Comparison of ENCODE assay signal across 8 cellular contexts in the genomic region with DNA sequence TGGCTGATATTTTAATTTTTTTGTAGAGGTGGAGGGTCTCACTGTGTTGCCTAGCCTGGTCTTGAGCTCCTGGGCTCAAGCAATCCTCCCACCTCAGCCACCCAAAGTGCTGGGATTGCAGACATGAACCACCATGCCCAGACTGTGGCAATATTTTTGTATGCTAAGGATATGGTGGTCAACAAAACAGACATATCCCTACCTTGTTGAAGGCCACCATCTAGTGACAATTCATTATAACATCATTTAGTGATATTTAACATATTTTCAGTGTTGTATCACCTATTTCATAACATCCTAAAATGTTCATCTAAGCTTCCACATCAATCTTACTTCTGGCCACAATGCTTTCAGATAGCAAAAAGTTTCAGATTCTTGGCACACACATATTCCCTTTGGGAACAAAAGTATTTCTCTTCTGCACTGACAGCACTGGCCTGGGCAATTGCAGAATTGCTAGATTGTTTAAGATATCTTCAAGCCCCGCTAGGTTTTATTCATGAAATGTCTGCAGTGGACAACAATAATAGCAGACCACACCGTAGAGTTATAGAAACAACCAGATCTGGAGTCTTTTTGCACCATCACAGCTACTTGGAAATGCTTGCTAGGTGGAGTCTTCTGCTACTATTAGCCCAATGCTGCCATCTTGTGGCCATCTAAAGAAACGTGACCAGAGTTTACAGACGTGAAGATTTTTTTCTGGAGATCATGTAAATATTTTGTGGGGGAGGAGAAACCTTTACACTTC. TPM values are rescaled to one million over a fixed set of nuclear protein-coding genes. Genes with fewer than 3 reads are reported as not detected.
A peak's percentile ranks its signal among the peaks of the same experiment; 100 is the strongest.
DNase-seq lines count a peak whose midpoint lies in the region; ATAC-seq and TF ChIP-seq lines count a peak whose summit lies in the region.

No MANE protein-coding gene starts in this region.

- no peaks in the 10 kb centered on the region for H3K36me3 ChIP-seq in osteoblast (ENCODE audit: insufficient read depth, low read length)

- no peak overlapping the region for H3K4me3 ChIP-seq in fibroblast of villous mesenchyme (ENCODE audit: low read depth, low read length)
- no peak overlapping the region for H3K4me3 ChIP-seq in osteoblast (ENCODE audit: insufficient read depth, low read length)

- H3K79me2 ChIP-seq in osteoblast (ENCODE audit: insufficient read depth, low read length): no peaks in the 10 kb centered on the region

- peak overlapping the region; percentile 36 for H3K4me2 ChIP-seq in osteoblast (ENCODE audit: insufficient read depth, low read length)

- no peak overlapping the region for H2AFZ ChIP-seq in osteoblast (ENCODE audit: low read length)

- H3K27me3 ChIP-seq in osteoblast (ENCODE audit: insufficient read depth, low read length): peaks cover 7% of the 10 kb centered on the region

- H3K9me3 ChIP-seq in osteoblast (ENCODE audit: low read depth, low read length): no peaks in the 10 kb centered on the region

- H3K4me1 ChIP-seq in osteoblast (ENCODE audit: insufficient read depth, low read length): peaks cover 5% of the 10 kb centered on the region

- H4K20me1 ChIP-seq in osteoblast (ENCODE audit: insufficient read depth, low read length): no peaks in the 10 kb centered on the region

- DNase-seq in DMS153 (lab: John Stamatoyannopoulos, UW) (peak; percentile 79), KG1 (lab: John Stamatoyannopoulos, UW) (peak; percentile 21), RKO (ENCODE audit: low spot score) (peak; percentile 86), fibroblast of villous mesenchyme (ENCODE audit: low read depth) (peak; percentile 83), osteoblast (ENCODE audit: insufficient read length, low spot score, missing footprints) (peak; percentile 37), type B pancreatic cell (ENCODE audit: extremely low spot score, unreplicated experiment) (no peak)
- DNase-seq in activated T-helper 9 cell treated with anti-CD3 and anti-CD28 coated beads, Interleukin-2, amount 50 U/mL, for 16 hours (ENCODE audit: low read depth): peak; percentile 36

- H3K27ac ChIP-seq in osteoblast (ENCODE audit: low read depth, low read length): no peak overlapping the region

- TF ChIP-seq CTCF in fibroblast of villous mesenchyme (IDR thresholded peaks at IDR 0.05; ENCODE audit: insufficient read depth, low read depth, low read length) (peak; percentile 75), osteoblast (IDR thresholded peaks at IDR 0.05; ENCODE audit: extremely low read depth, low read depth, low read length) (peak; percentile 76), type B pancreatic cell (conservative IDR thresholded peaks at IDR 0.05) (peak; percentile 93)

- peaks cover 5% of the 10 kb centered on the region for H3K4me1 Mint-ChIP-seq in type B pancreatic cell (ENCODE audit: unreplicated experiment)

- H3K27ac Mint-ChIP-seq in type B pancreatic cell: no peak overlapping the region

- peak; percentile 37 for ATAC-seq in GM21528 (IDR thresholded peaks at IDR 0.05; ENCODE audit: low FRiP score, unreplicated experiment)

- H3K36me3 Mint-ChIP-seq in type B pancreatic cell: no peaks in the 10 kb centered on the region

- H3K27me3 Mint-ChIP-seq in type B pancreatic cell: no peaks in the 10 kb centered on the region

- H3K4me3 Mint-ChIP-seq in type B pancreatic cell: no peak overlapping the region

- no peaks in the 10 kb centered on the region for H3K9me3 Mint-ChIP-seq in type B pancreatic cell

RNA-seq across cellular contexts. Expression of gene DNAJC12, which starts 58.4 kb away (rescaled TPM):
- total RNA-seq in fibroblast of villous mesenchyme (1.3 TPM in 2 replicates), osteoblast (4.0 and 6.2 TPM in 2 replicates), type B pancreatic cell (ENCODE audit: low replicate concordance) (15.7 and 19.4 TPM in 2 replicates)
